In the genomic region with DNA sequence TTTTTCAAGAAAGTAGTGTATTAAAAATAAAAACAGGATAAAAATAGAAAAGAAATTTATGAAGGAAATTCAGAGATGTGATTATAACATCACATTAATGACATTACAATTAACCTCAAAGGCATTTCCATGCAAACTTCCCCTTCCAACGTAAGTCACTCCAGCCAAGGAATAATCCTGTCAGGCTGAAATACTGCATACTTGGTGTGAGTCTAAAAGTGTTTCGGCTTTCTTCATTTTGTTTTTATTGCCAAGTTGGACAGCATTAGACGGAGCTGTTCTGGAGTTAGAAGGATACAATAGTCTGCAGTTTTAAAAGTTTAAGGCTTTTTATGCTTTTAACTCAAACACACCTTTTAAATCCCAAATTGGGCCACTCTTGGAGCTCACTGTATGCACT, we compare ENCODE assay signal across 18 cellular contexts.
A peak's percentile ranks its signal among the peaks of the same experiment; 100 is the strongest.
DNase-seq lines count a peak whose midpoint lies in the region; ATAC-seq and TF ChIP-seq lines count a peak whose summit lies in the region.
"Had no signal": no experiment of that assay in that cellular context is flagged by ENCODE, and none has a peak within 500 bp of the region (broad histone marks: within the 10 kb centered on the region; RNA-seq: fewer than 3 reads in every experiment).

No MANE protein-coding gene starts in this region.

- no peak for TF ChIP-seq CTCF in fibroblast of the aortic adventitia (IDR thresholded peaks at IDR 0.05; ENCODE audit: insufficient read depth, low read length)
- TF ChIP-seq CTCF in left lung (IDR thresholded peaks at IDR 0.05), result no peak
- TF ChIP-seq CTCF in adrenal gland (IDR thresholded peaks at IDR 0.05), result no peak

- TF ChIP-seq POLR2A in adrenal gland (IDR thresholded peaks at IDR 0.05), result no peak

- no peak overlapping the region for H3K27ac Mint-ChIP-seq in T-helper 2 cell treated with Interferon-gamma antibody and Interleukin-4, amounts not matched to agents 5 μg/mL and 100 μg/mL, for 36 hours
- H3K27ac Mint-ChIP-seq in activated CD4-positive, alpha-beta memory T cell treated with anti-CD3 and anti-CD28 coated beads, Interleukin-2, amount 10 ng/mL, durations not matched to agents 7 days and 5 days, result no peak overlapping the region
- H3K27ac Mint-ChIP-seq: CD4-positive, alpha-beta memory T cell had no signal

- peaks cover 72% of the 10 kb centered on the region for H3K27me3 Mint-ChIP-seq in T-helper 2 cell treated with Interferon-gamma antibody and Interleukin-4, amounts not matched to agents 5 μg/mL and 100 μg/mL, for 36 hours (ENCODE audit: low read depth)
- peaks cover 14% of the 10 kb centered on the region for H3K27me3 Mint-ChIP-seq in activated CD4-positive, alpha-beta memory T cell treated with anti-CD3 and anti-CD28 coated beads, Interleukin-2, amount 10 ng/mL, durations not matched to agents 7 days and 5 days

- peak; percentile 74 for ATAC-seq in Right ventricle myocardium superior (ENCODE audit: poor library complexity)
- ATAC-seq in left lung, result peak; percentile 49
- ATAC-seq in HG03135 (IDR thresholded peaks at IDR 0.05; ENCODE audit: unreplicated experiment), result no peak
- ATAC-seq: Panc1 had no signal

- H3K27ac ChIP-seq in left lung (no peak overlapping the region), adrenal gland (no peak overlapping the region)
- H3K27ac ChIP-seq: SK-N-MC had no signal

- WGBS in adrenal gland, 4 donors, result 32 to 48% (median 44%) methylated on average over 3 of the region's 3 CpGs

- H3K36me3 Mint-ChIP-seq in T-helper 2 cell treated with Interferon-gamma antibody and Interleukin-4, amounts not matched to agents 5 μg/mL and 100 μg/mL, for 36 hours (ENCODE audit: low read depth), result no peaks in the 10 kb centered on the region
- H3K36me3 Mint-ChIP-seq in activated CD4-positive, alpha-beta memory T cell treated with anti-CD3 and anti-CD28 coated beads, Interleukin-2, amount 10 ng/mL, durations not matched to agents 7 days and 5 days (ENCODE audit: low read depth), result no peaks in the 10 kb centered on the region
- H3K36me3 Mint-ChIP-seq: CD4-positive, alpha-beta memory T cell had no signal

- H3K4me3 ChIP-seq in fibroblast of the aortic adventitia (ENCODE audit: low read depth, low read length) (no peak overlapping the region), left lung (no peak overlapping the region), adrenal gland (no peak overlapping the region)
- H3K4me3 ChIP-seq: HAP-1, SK-N-MC had no signal

- peaks cover 12% of the 10 kb centered on the region for H3K4me1 Mint-ChIP-seq in T-helper 2 cell treated with Interferon-gamma antibody and Interleukin-4, amounts not matched to agents 5 μg/mL and 100 μg/mL, for 36 hours (ENCODE audit: low read depth)
- H3K4me1 Mint-ChIP-seq in activated CD4-positive, alpha-beta memory T cell treated with anti-CD3 and anti-CD28 coated beads, Interleukin-2, amount 10 ng/mL, durations not matched to agents 7 days and 5 days, result peaks cover 10% of the 10 kb centered on the region

- intact Hi-C loops in Right ventricle myocardium superior (cut with DNase I), result no loop called here
- intact Hi-C loops in cardiac septum (cut with DNase I), result loop anchor here (5.0 kb wide), 2 partner anchors 81 to 434 kb away; partner anchors contain the start of gene MECOM
- intact Hi-C loops in left lung (cut with DNase I), result no loop called here
- intact Hi-C loops in adrenal gland (cut with DNase I), result no loop called here

- H3K4me1 ChIP-seq in left lung (peaks cover 0 to 4% of the 10 kb centered on the region in 2 donors), adrenal gland (replicated peaks in 1 of 2) (no peaks in the 10 kb centered on the region)
- H3K4me1 ChIP-seq: HAP-1 had no signal

- no peaks in the 10 kb centered on the region for H3K36me3 ChIP-seq in left lung
- no peaks in the 10 kb centered on the region for H3K36me3 ChIP-seq in adrenal gland (replicated peaks in 1 of 2)
- H3K36me3 ChIP-seq: HAP-1 had no signal

- CTCF ChIA-PET in activated CD4-positive, alpha-beta memory T cell treated with anti-CD3 and anti-CD28 coated beads, Interleukin-2, amount 10 ng/mL, durations not matched to agents 7 days and 5 days (lab: Charles Lee), result no interaction called here

- POLR2A ChIA-PET in activated CD4-positive, alpha-beta memory T cell treated with anti-CD3 and anti-CD28 coated beads, Interleukin-2, amount 10 ng/mL, durations not matched to agents 7 days and 5 days (lab: Charles Lee), result no interaction called here

- DNase-seq in Right ventricle myocardium superior (no peak), cardiac septum (ENCODE audit: low spot score) (no peak), fibroblast of the aortic adventitia (ENCODE audit: low read depth) (peak; percentile 70), left lung (no peak), adrenal gland (no peak)
- no peak for DNase-seq in T-helper 2 cell treated with Interferon-gamma antibody and Interleukin-4, amounts not matched to agents 5 μg/mL and 100 μg/mL, for 36 hours (ENCODE audit: low spot score)
- DNase-seq in activated CD4-positive, alpha-beta memory T cell treated with anti-CD3 and anti-CD28 coated beads, Interleukin-2, amount 10 ng/mL, durations not matched to agents 7 days and 5 days, result no peak
- DNase-seq: 8988T; CD4-positive, alpha-beta memory T cell; NCI-H1048; NCI-H146; NCI-H2081 treated with DMSO at 0.1 percent for 48 hours; NCI-H510A treated with DMSO at 0.1 percent for 48 hours; NCI-H82 had no signal

- no peaks in the 10 kb centered on the region for H3K9me3 Mint-ChIP-seq in T-helper 2 cell treated with Interferon-gamma antibody and Interleukin-4, amounts not matched to agents 5 μg/mL and 100 μg/mL, for 36 hours
- no peaks in the 10 kb centered on the region for H3K9me3 Mint-ChIP-seq in activated CD4-positive, alpha-beta memory T cell treated with anti-CD3 and anti-CD28 coated beads, Interleukin-2, amount 10 ng/mL, durations not matched to agents 7 days and 5 days
- H3K9me3 Mint-ChIP-seq: CD4-positive, alpha-beta memory T cell had no signal

- no peak overlapping the region for H3K4me3 Mint-ChIP-seq in T-helper 2 cell treated with Interferon-gamma antibody and Interleukin-4, amounts not matched to agents 5 μg/mL and 100 μg/mL, for 36 hours
- H3K4me3 Mint-ChIP-seq in activated CD4-positive, alpha-beta memory T cell treated with anti-CD3 and anti-CD28 coated beads, Interleukin-2, amount 10 ng/mL, durations not matched to agents 7 days and 5 days, result no peak overlapping the region
- H3K4me3 Mint-ChIP-seq: CD4-positive, alpha-beta memory T cell had no signal

- H3K9me3 ChIP-seq in left lung (no peaks in the 10 kb centered on the region), adrenal gland (replicated peaks in 1 of 3) (no peaks in the 10 kb centered on the region)
- H3K9me3 ChIP-seq: HAP-1 had no signal

- H3K27me3 ChIP-seq in left lung (no peaks in the 10 kb centered on the region), adrenal gland (no peaks in the 10 kb centered on the region)
